ENCODE assay signal across 15 cellular contexts in genomic region chr18:74255022-74255658, GRCh38. TPM values are rescaled to one million over a fixed set of nuclear protein-coding genes. Genes with fewer than 3 reads are reported as not detected.
A peak's percentile ranks its signal among the peaks of the same experiment; 100 is the strongest.
DNase-seq lines count a peak whose midpoint lies in the region; ATAC-seq and TF ChIP-seq lines count a peak whose summit lies in the region.
"Had no signal": no experiment of that assay in that cellular context is flagged by ENCODE, and none has a peak within 500 bp of the region (broad histone marks: within the 10 kb centered on the region; RNA-seq: fewer than 3 reads in every experiment).

No MANE protein-coding gene starts in this region.

- H3K9me3 ChIP-seq in cardiac muscle cell (ENCODE audit: low read depth) (no peaks in the 10 kb centered on the region), left lung (no peaks in the 10 kb centered on the region), upper lobe of right lung (no peaks in the 10 kb centered on the region)
- H3K9me3 ChIP-seq: SJSA1 had no signal

- H3K4me3 ChIP-seq in cardiac muscle cell = no peak overlapping the region
- no peak overlapping the region for H3K4me3 ChIP-seq in left lung
- no peak overlapping the region for H3K4me3 ChIP-seq in upper lobe of right lung
- H3K4me3 ChIP-seq: GM23248, SJSA1 had no signal

- TF ChIP-seq CTCF in cardiac muscle cell (IDR thresholded peaks at IDR 0.05; ENCODE audit: low read depth, low read length) (no peak), endothelial cell (IDR thresholded peaks at IDR 0.05; ENCODE audit: unreplicated experiment) (no peak), left lung (IDR thresholded peaks at IDR 0.05) (no peak), upper lobe of right lung (IDR thresholded peaks at IDR 0.05) (no peak)

- ATAC-seq in Right ventricle myocardium inferior (no peak), left lung (peak; percentile 8), upper lobe of right lung (peak; percentile 78)
- ATAC-seq: activated T-cell treated with anti-CD3 and anti-CD28 coated beads, Interleukin-2, amount 50 U/mL, for 4 hours; naive thymus-derived CD4-positive, alpha-beta T cell had no signal

- H3K36me3 ChIP-seq in cardiac muscle cell (no peaks in the 10 kb centered on the region), left lung (peaks cover 0 to 22% of the 10 kb centered on the region in 2 donors), upper lobe of right lung (peaks cover 30% of the 10 kb centered on the region)

- H3K27me3 ChIP-seq in cardiac muscle cell = no peaks in the 10 kb centered on the region
- no peaks in the 10 kb centered on the region for H3K27me3 ChIP-seq in left lung
- no peaks in the 10 kb centered on the region for H3K27me3 ChIP-seq in upper lobe of right lung
- H3K27me3 ChIP-seq: SJSA1 had no signal

- H3K27ac ChIP-seq in cardiac muscle cell = peak overlapping the region; percentile 84
- H3K27ac ChIP-seq in left lung = peak overlapping the region in 1 of 2 donors; percentile 21
- H3K27ac ChIP-seq in upper lobe of right lung = peak overlapping the region; percentile 14
- H3K27ac ChIP-seq: GM23248, SJSA1 had no signal

- no peaks in the 10 kb centered on the region for H3K9me3 Mint-ChIP-seq in endothelial cell (ENCODE audit: unreplicated experiment)
- H3K9me3 Mint-ChIP-seq: activated T-cell treated with anti-CD3 and anti-CD28 coated beads, Interleukin-2, amount 50 U/mL, for 4 hours; naive thymus-derived CD4-positive, alpha-beta T cell had no signal

- H3K36me3 Mint-ChIP-seq in endothelial cell (ENCODE audit: low read depth, unreplicated experiment) = peaks cover 9% of the 10 kb centered on the region

- peaks cover 2% of the 10 kb centered on the region for H3K27me3 Mint-ChIP-seq in endothelial cell (ENCODE audit: unreplicated experiment)
- H3K27me3 Mint-ChIP-seq: naive thymus-derived CD4-positive, alpha-beta T cell had no signal

- H3K27ac Mint-ChIP-seq in endothelial cell (ENCODE audit: unreplicated experiment) = peak overlapping the region; percentile 87
- H3K27ac Mint-ChIP-seq: naive thymus-derived CD4-positive, alpha-beta T cell had no signal

- H3K4me1 Mint-ChIP-seq in endothelial cell (ENCODE audit: unreplicated experiment) = peaks cover 59% of the 10 kb centered on the region

- H3K4me3 Mint-ChIP-seq in endothelial cell (ENCODE audit: unreplicated experiment) = no peak overlapping the region
- H3K4me3 Mint-ChIP-seq: activated T-cell treated with anti-CD3 and anti-CD28 coated beads, Interleukin-2, amount 50 U/mL, for 4 hours; naive thymus-derived CD4-positive, alpha-beta T cell had no signal

- H3K4me1 ChIP-seq in cardiac muscle cell (ENCODE audit: low read depth) (peaks cover 40% of the 10 kb centered on the region), left lung (peaks cover 19 to 47% of the 10 kb centered on the region in 2 donors), upper lobe of right lung (peaks cover 35% of the 10 kb centered on the region)

- intact Hi-C loops in Right ventricle myocardium inferior (cut with DNase I) = no loop called here
- intact Hi-C loops in left lung (cut with DNase I) = no loop called here
- intact Hi-C loops in upper lobe of right lung (cut with DNase I) = no loop called here

- peak in 1 of 2 donors; percentile 39 for DNase-seq in cardiac muscle cell (ENCODE audit: low read depth in 1 of 2, low spot score in 1 of 2)
- DNase-seq in Right ventricle myocardium inferior (ENCODE audit: missing footprints) = no peak
- peak; percentile 43 for DNase-seq in endothelial cell (ENCODE audit: low spot score)
- no peak for DNase-seq in left lung
- DNase-seq in upper lobe of right lung = no peak
- no peak for DNase-seq in activated naive CD4-positive, alpha-beta T cell treated with anti-CD3 and anti-CD28 coated beads, Interleukin-2, amount 50 U/mL, for 16 hours
- no peak for DNase-seq in T-helper 9 cell
- DNase-seq in DMS79 (lab: John Stamatoyannopoulos, UW) = no peak
- DNase-seq: activated T-cell treated with anti-CD3 and anti-CD28 coated beads, Interleukin-2, amount 50 U/mL, for 4 hours; anterior cingulate cortex; GM23248; naive thymus-derived CD4-positive, alpha-beta T cell; NCI-H187 treated with DMSO at 0.1 percent for 48 hours; NCI-H748 treated with DMSO at 0.1 percent for 48 hours had no signal

RNA-seq across cellular contexts. Expression of gene CYB5A, which starts 36.6 kb away (rescaled TPM):
- 150 and 207 TPM in 2 replicates for total RNA-seq in cardiac muscle cell
- polyA plus RNA-seq in cardiac muscle cell = 201 and 231 TPM in 2 replicates
- 101 TPM for total RNA-seq in Right ventricle myocardium inferior
- total RNA-seq in endothelial cell (ENCODE audit: unreplicated experiment) = 119 TPM
- total RNA-seq in left lung = 100 to 1,000 TPM; 347 to 508 TPM
- total RNA-seq in upper lobe of right lung = 399 TPM
